In genomic region chr12:69534389-69534822, GRCh38 we compare ENCODE assay signal across 9 cellular contexts. TPM values are rescaled to one million over a fixed set of nuclear protein-coding genes. Genes with fewer than 3 reads are reported as not detected.
DNase-seq lines count a peak whose midpoint lies in the region; ATAC-seq lines count a peak whose summit lies in the region.
"Had no signal": no experiment of that assay in that cellular context is flagged by ENCODE, and none has a peak within 500 bp of the region (broad histone marks: within the 10 kb centered on the region; RNA-seq: fewer than 3 reads in every experiment).

No MANE protein-coding gene starts in this region.

- no peak overlapping the region for H3K27ac Mint-ChIP-seq in activated T-cell treated with anti-CD3 and anti-CD28 coated beads, Interleukin-2, amount 50 U/mL, for 72 hours
- H3K27ac Mint-ChIP-seq: activated B cell treated with CpG ODN at 0.5 μM for 24 hours had no signal

- H3K9me3 Mint-ChIP-seq in activated T-cell treated with anti-CD3 and anti-CD28 coated beads, Interleukin-2, amount 50 U/mL, for 72 hours = no peaks in the 10 kb centered on the region
- H3K9me3 Mint-ChIP-seq: activated B cell treated with CpG ODN at 0.5 μM for 24 hours had no signal

- H3K27me3 ChIP-seq in HUES6 (ENCODE audit: control insufficient read depth, insufficient read depth, low read length) = no peaks in the 10 kb centered on the region

- H3K9ac ChIP-seq in HUES6 (ENCODE audit: low read length) = peak overlapping the region; percentile 38

- H3K4me3 Mint-ChIP-seq in activated T-cell treated with anti-CD3 and anti-CD28 coated beads, Interleukin-2, amount 50 U/mL, for 72 hours = peak overlapping the region; percentile 16 to 52
- H3K4me3 Mint-ChIP-seq: activated B cell treated with CpG ODN at 0.5 μM for 24 hours had no signal

- no peak overlapping the region for H3K27ac ChIP-seq in HUES6 (ENCODE audit: low read depth, low read length)

- peaks cover 16% of the 10 kb centered on the region for H3K4me1 ChIP-seq in HUES6 (ENCODE audit: control insufficient read depth, insufficient read depth, low read length)

- H3K4me1 Mint-ChIP-seq in activated T-cell treated with anti-CD3 and anti-CD28 coated beads, Interleukin-2, amount 50 U/mL, for 72 hours (ENCODE audit: low read depth) = peaks cover 27% of the 10 kb centered on the region

- H3K9me3 ChIP-seq in HUES6 (ENCODE audit: control insufficient read depth, insufficient read depth, low read depth, low read length) = no peaks in the 10 kb centered on the region

- H3K36me3 ChIP-seq in HUES6 (ENCODE audit: control insufficient read depth, insufficient read depth, low read length) = no peaks in the 10 kb centered on the region

- DNase-seq in ELF-1 (ENCODE audit: low read depth, low spot score) (peak; percentile 88), foreskin melanocyte (peak; percentile 98), non-pigmented ciliary epithelial cell (ENCODE audit: low read depth) (peak; percentile 99), AML-193 (lab: John Stamatoyannopoulos, UW) (no peak)
- peak; percentile 40 to 61 for DNase-seq in activated T-cell treated with anti-CD3 and anti-CD28 coated beads, Interleukin-2, amount 50 U/mL, for 72 hours
- DNase-seq: activated B cell treated with CpG ODN at 0.5 μM for 24 hours had no signal

- no peak overlapping the region for H3K4me3 ChIP-seq in HUES6 (ENCODE audit: low read depth, low read length)

- ATAC-seq in GM21529 (IDR thresholded peaks at IDR 0.05; ENCODE audit: unreplicated experiment) (peak; percentile 91), GM18520 (IDR thresholded peaks at IDR 0.05; ENCODE audit: unreplicated experiment) (no peak)
- ATAC-seq in activated T-cell treated with anti-CD3 and anti-CD28 coated beads, Interleukin-2, amount 50 U/mL, for 72 hours (replicated peaks in 1 of 2) = peak; percentile 99 to 100

- no peaks in the 10 kb centered on the region for H3K27me3 Mint-ChIP-seq in activated T-cell treated with anti-CD3 and anti-CD28 coated beads, Interleukin-2, amount 50 U/mL, for 72 hours (ENCODE audit: low read depth)
- H3K27me3 Mint-ChIP-seq: activated B cell treated with CpG ODN at 0.5 μM for 24 hours had no signal

- peaks cover 0 to 7% of the 10 kb centered on the region in 2 donors for H3K36me3 Mint-ChIP-seq in activated T-cell treated with anti-CD3 and anti-CD28 coated beads, Interleukin-2, amount 50 U/mL, for 72 hours (ENCODE audit: insufficient read depth in 2 of 2)

RNA-seq across cellular contexts. Expression of gene CCT2, which starts 50.9 kb away (rescaled TPM):
- 100 to 1,000 TPM; 162 to 191 TPM for total RNA-seq in activated T-cell treated with anti-CD3 and anti-CD28 coated beads, Interleukin-2, amount 50 U/mL, for 72 hours

Comparison
In these comparisons a context has a peak if more than half of its experiments do, and no peak if none do; other contexts are left out.
1. DNase-seq: peak in ELF-1 (single experiment), activated T-cell treated with anti-CD3 and anti-CD28 coated beads, Interleukin-2, amount 50 U/mL, for 72 hours (2 of 2), foreskin melanocyte (single experiment) and non-pigmented ciliary epithelial cell (single experiment); none in AML-193 (0 of 2).